9 cellular contexts compared by ENCODE assay signal in the genomic region with DNA sequence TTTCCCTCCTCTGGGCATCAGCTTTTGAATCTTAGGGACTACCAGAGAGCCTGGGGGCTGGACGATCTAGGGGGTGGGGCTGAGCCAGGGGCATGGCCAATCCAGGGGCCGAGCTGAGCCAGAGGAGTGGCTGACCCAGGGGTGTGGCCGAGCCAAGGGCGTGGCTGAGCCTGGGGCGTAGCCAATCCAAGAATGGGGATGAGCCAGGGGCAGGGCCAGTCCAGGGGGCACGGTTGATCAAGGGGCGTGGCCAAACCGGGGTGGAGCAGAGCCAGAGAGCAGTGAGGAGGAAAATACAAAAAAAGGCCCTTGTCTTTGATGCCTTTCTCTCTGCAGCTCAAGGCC.
DNase-seq lines count a peak whose midpoint lies in the region; ATAC-seq, FAIRE-seq and TF ChIP-seq lines count a peak whose summit lies in the region.
"Had no signal": no experiment of that assay in that cellular context is flagged by ENCODE, and none has a peak within 500 bp of the region (broad histone marks: within the 10 kb centered on the region; RNA-seq: fewer than 3 reads in every experiment).

No MANE protein-coding gene starts in this region.

- peak overlapping the region in 1 of 2 experiments; percentile 67; a peak in 1 of 4 replicates for H3K27ac ChIP-seq in SK-N-SH (ENCODE audit: low read depth in 2 of 2, low read length in 1 of 2)
- H3K27ac ChIP-seq in HepG2 (ENCODE audit: extremely low read length, insufficient read depth, low read length), result no peak overlapping the region
- H3K27ac ChIP-seq in mesenchymal stem cell (ENCODE audit: low read length, poor library complexity, severe bottlenecking), result no peak overlapping the region
- H3K27ac ChIP-seq: pancreas had no signal

- H2BK5ac ChIP-seq in mesenchymal stem cell (ENCODE audit: low read depth, low read length, poor library complexity, severe bottlenecking), result no peak overlapping the region

- no peak overlapping the region for H3K9ac ChIP-seq in SK-N-SH
- no peak overlapping the region for H3K9ac ChIP-seq in HepG2 (ENCODE audit: insufficient read depth, low read depth, low read length)
- no peak overlapping the region for H3K9ac ChIP-seq in mesenchymal stem cell (ENCODE audit: low read length)

- TF ChIP-seq CTCF in SK-N-SH (IDR thresholded peaks at IDR 0.05) (no peak), HepG2 (CRISPR knock-in tag; IDR thresholded peaks at IDR 0.05) (no peak)

- H3K4me1 ChIP-seq in SK-N-SH (ENCODE audit: control insufficient read depth in 1 of 2, insufficient read depth in 2 of 2, low read depth in 1 of 2, low read length in 1 of 2) (peaks cover 0 to 33% of the 10 kb centered on the region in 2 experiments; a peak in 1 of 4 replicates), HepG2 (ENCODE audit: insufficient read depth, low read length) (no peaks in the 10 kb centered on the region), mesenchymal stem cell (ENCODE audit: control insufficient read depth, insufficient read depth, low read depth, low read length) (peaks cover 9% of the 10 kb centered on the region)
- H3K4me1 ChIP-seq: pancreas had no signal

- no peak overlapping the region for H3K14ac ChIP-seq in mesenchymal stem cell (ENCODE audit: low read length in 2 of 2)

- intact Hi-C loops in HepG2 (cut with micrococcal nuclease; ENCODE audit: unreplicated experiment), result no loop called here

- no peak overlapping the region for H4K91ac ChIP-seq in mesenchymal stem cell (ENCODE audit: low read length)

- no peak overlapping the region for H3K4ac ChIP-seq in mesenchymal stem cell (ENCODE audit: low read depth in 1 of 2, low read length in 2 of 2)

- H3K23ac ChIP-seq in mesenchymal stem cell (ENCODE audit: low read length in 2 of 2), result no peak overlapping the region

- in situ Hi-C loops in Caki2 (cut with HindIII; ENCODE audit: low pct_unique_long_range_greater_than_20kb, low sequenced_read_pairs) (no loop called here), HepG2 (cut with HindIII; ENCODE audit: extremely low pct_ligation_motif_present, low pct_unique_long_range_greater_than_20kb) (loop anchor here (10.0 kb wide), 2 partner anchors 254 to 346 kb away; no protein-coding TSS in a partner anchor)

- no TSS peak for BruUV-seq in HepG2 (replicated peaks; lab: Mats Ljungman, UMichigan)

- H3K79me1 ChIP-seq in mesenchymal stem cell (replicated peaks; ENCODE audit: low read length, poor library complexity, severe bottlenecking), result no peaks in the 10 kb centered on the region

- DNase-seq in Caki2 (ENCODE audit: low read depth), result peak; percentile 86
- DNase-seq in SK-N-SH, result peak; percentile 70
- no peak for DNase-seq in HepG2 (ENCODE audit: low spot score)
- DNase-seq in mesenchymal stem cell, result no peak
- DNase-seq in activated gamma-delta T cell (lab: John Stamatoyannopoulos, UW), result no peak
- DNase-seq in activated effector memory CD4-positive, alpha-beta T cell treated with Interleukin-2 at 50 U/mL for 16 hours, result no peak

- H2BK120ac ChIP-seq in mesenchymal stem cell (ENCODE audit: low read depth, low read length), result no peak overlapping the region

- H3K4me2 ChIP-seq in SK-N-SH (no peak overlapping the region), HepG2 (ENCODE audit: low read depth, low read length) (no peak overlapping the region), mesenchymal stem cell (ENCODE audit: low read length, poor library complexity, severe bottlenecking) (no peak overlapping the region)

- H2BK12ac ChIP-seq in mesenchymal stem cell (ENCODE audit: low read length in 2 of 2), result no peak overlapping the region

- no peaks in the 10 kb centered on the region for H3F3A ChIP-seq in SK-N-SH (replicated peaks; ENCODE audit: insufficient read depth)

- H4K20me1 ChIP-seq in SK-N-SH (ENCODE audit: insufficient read depth) (no peaks in the 10 kb centered on the region), HepG2 (ENCODE audit: insufficient read depth, low read length) (no peaks in the 10 kb centered on the region)

- CTCF ChIA-PET in SK-N-SH (lab: Yijun Ruan, JAX), result interaction anchor here (0.8 to 4.6 kb wide), 3 partner anchors 107 to 256 kb away, joined by 4 to 32 read pairs (median 18); no protein-coding TSS in a partner anchor
- CTCF ChIA-PET in HepG2 (lab: Yijun Ruan, JAX; ENCODE audit: low intra/inter-chr PET ratio, low total read pairs), result no interaction called here

- FAIRE-seq in HepG2 (lab: Jason Lieb, UNC), result no peak
- FAIRE-seq: pancreas had no signal

- no peak for TF ChIP-seq POLR2A in HepG2 (IDR thresholded peaks at IDR 0.05; ENCODE audit: insufficient read depth in 1 of 2, low read depth in 2 of 2, low read length in 2 of 2)

- 43% methylated on average over 8 of the region's 8 CpGs for WGBS in SK-N-SH (ENCODE audit: low lambda C conversion rate)
- 1% methylated on average over 8 of the region's 8 CpGs for WGBS in HepG2 (ENCODE audit: low lambda C conversion rate)
- WGBS in mesenchymal stem cell, result 30% methylated on average over 8 of the region's 8 CpGs

- TF ChIP-seq EP300 in SK-N-SH (IDR thresholded peaks at IDR 0.05; ENCODE audit: borderline replicate concordance in 1 of 2, low read depth in 1 of 2, low read length in 1 of 2) (no peak), HepG2 (IDR thresholded peaks at IDR 0.05; ENCODE audit: low read depth in 2 of 2, low read length in 2 of 2) (no peak), HepG2 (CRISPR knock-in tag; IDR thresholded peaks at IDR 0.05; ENCODE audit: borderline replicate concordance) (no peak)

- POLR2A ChIA-PET in SK-N-SH (lab: Yijun Ruan, JAX) (no interaction called here), HepG2 (lab: Yijun Ruan, JAX) (no interaction called here)

- H3K4me3 ChIP-seq in SK-N-SH (ENCODE audit: low read depth in 2 of 2, low read length in 1 of 2) (no peak overlapping the region), HepG2 (replicated peaks in 1 of 3; ENCODE audit: insufficient read depth in 1 of 3, low read depth in 2 of 3, low read length in 3 of 3) (no peak overlapping the region), mesenchymal stem cell (ENCODE audit: insufficient read depth in 1 of 2, low read depth in 1 of 2, low read length in 2 of 2) (no peak overlapping the region)
- H3K4me3 ChIP-seq: pancreas had no signal

- H3K18ac ChIP-seq in mesenchymal stem cell (ENCODE audit: low read depth in 1 of 2, low read length in 2 of 2), result no peak overlapping the region

- no peaks in the 10 kb centered on the region for H3K27me3 ChIP-seq in SK-N-SH (ENCODE audit: insufficient read depth)
- H3K27me3 ChIP-seq in HepG2 (ENCODE audit: control insufficient read depth in 1 of 2, insufficient read depth in 2 of 2, low read length in 2 of 2), result no peaks in the 10 kb centered on the region; a peak in 2 of 5 replicates
- peaks cover 0 to 65% of the 10 kb centered on the region in 2 experiments for H3K27me3 ChIP-seq in mesenchymal stem cell (ENCODE audit: control insufficient read depth in 1 of 2, insufficient read depth in 1 of 2, low read length in 2 of 2)
- H3K27me3 ChIP-seq: pancreas had no signal

- ATAC-seq in GM21515 (IDR thresholded peaks at IDR 0.05; ENCODE audit: unreplicated experiment) (peak; percentile 49), HepG2 (peak; percentile 45), HG02852 (IDR thresholded peaks at IDR 0.05; ENCODE audit: unreplicated experiment) (no peak)
- ATAC-seq: pancreas had no signal

- H3K79me2 ChIP-seq in SK-N-SH (ENCODE audit: insufficient read depth) (no peaks in the 10 kb centered on the region), HepG2 (ENCODE audit: insufficient read depth, low read length) (no peaks in the 10 kb centered on the region)

- H2AK5ac ChIP-seq in mesenchymal stem cell (ENCODE audit: low read length, severe bottlenecking), result no peak overlapping the region

- no peaks in the 10 kb centered on the region for H3K36me3 ChIP-seq in SK-N-SH (replicated peaks in 1 of 2; ENCODE audit: control insufficient read depth in 1 of 2, insufficient read depth in 2 of 2, low read length in 1 of 2)
- no peaks in the 10 kb centered on the region for H3K36me3 ChIP-seq in HepG2 (replicated peaks in 1 of 2; ENCODE audit: control insufficient read depth in 1 of 2, insufficient read depth in 2 of 2, low read length in 2 of 2)
- no peaks in the 10 kb centered on the region for H3K36me3 ChIP-seq in mesenchymal stem cell (ENCODE audit: control insufficient read depth in 1 of 2, insufficient read depth in 2 of 2, low read depth in 1 of 2, low read length in 2 of 2)
- H3K36me3 ChIP-seq: pancreas had no signal

- H3K9me2 ChIP-seq in SK-N-SH, result no peaks in the 10 kb centered on the region

- H2AFZ ChIP-seq in SK-N-SH (ENCODE audit: low read depth), result no peak overlapping the region
- H2AFZ ChIP-seq in HepG2 (ENCODE audit: low read length), result no peak overlapping the region
- H2AFZ ChIP-seq in mesenchymal stem cell (ENCODE audit: low read depth, low read length), result no peak overlapping the region

- H3K9me3 ChIP-seq in SK-N-SH (no peaks in the 10 kb centered on the region), HepG2 (ENCODE audit: low read length) (no peaks in the 10 kb centered on the region), mesenchymal stem cell (ENCODE audit: control insufficient read depth, low read length) (no peaks in the 10 kb centered on the region)
- H3K9me3 ChIP-seq: pancreas had no signal

- no peak overlapping the region for H2BK15ac ChIP-seq in mesenchymal stem cell (ENCODE audit: low read depth, poor library complexity, severe bottlenecking)

- H4K8ac ChIP-seq in mesenchymal stem cell (ENCODE audit: low read length), result no peak overlapping the region

- TF ChIP-seq RAD21 in SK-N-SH (IDR thresholded peaks at IDR 0.05; ENCODE audit: low read length) (no peak), HepG2 (CRISPR knock-in tag; IDR thresholded peaks at IDR 0.05) (no peak)

TF ChIP-seq in HepG2, 621 proteins besides CTCF, POLR2A, EP300 and RAD21:
- TF ChIP-seq ZNF350 (CRISPR knock-in tag; IDR thresholded peaks at IDR 0.05; ENCODE audit: borderline replicate concordance, low read depth) (no peak), MAF1 (CRISPR knock-in tag; IDR thresholded peaks at IDR 0.05; ENCODE audit: borderline replicate concordance) (no peak), NFE2L1 (CRISPR knock-in tag; IDR thresholded peaks at IDR 0.05; ENCODE audit: borderline replicate concordance) (no peak), ZNF670 (CRISPR knock-in tag; IDR thresholded peaks at IDR 0.05; ENCODE audit: borderline replicate concordance) (no peak), HHEX (CRISPR knock-in tag; IDR thresholded peaks at IDR 0.05) (no peak)
- TF ChIP-seq, protein P1, sequence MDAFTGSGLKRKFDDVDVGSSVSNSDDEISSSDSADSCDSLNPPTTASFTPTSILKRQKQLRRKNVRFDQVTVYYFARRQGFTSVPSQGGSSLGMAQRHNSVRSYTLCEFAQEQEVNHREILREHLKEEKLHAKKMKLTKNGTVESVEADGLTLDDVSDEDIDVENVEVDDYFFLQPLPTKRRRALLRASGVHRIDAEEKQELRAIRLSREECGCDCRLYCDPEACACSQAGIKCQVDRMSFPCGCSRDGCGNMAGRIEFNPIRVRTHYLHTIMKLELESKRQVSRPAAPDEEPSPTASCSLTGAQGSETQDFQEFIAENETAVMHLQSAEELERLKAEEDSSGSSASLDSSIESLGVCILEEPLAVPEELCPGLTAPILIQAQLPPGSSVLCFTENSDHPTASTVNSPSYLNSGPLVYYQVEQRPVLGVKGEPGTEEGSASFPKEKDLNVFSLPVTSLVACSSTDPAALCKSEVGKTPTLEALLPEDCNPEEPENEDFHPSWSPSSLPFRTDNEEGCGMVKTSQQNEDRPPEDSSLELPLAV (CRISPR knock-in tag; conservative IDR thresholded peaks at IDR 0.05; ENCODE audit: low read depth), result no peak

Comparison
In these comparisons a context has a peak if more than half of its experiments do, and no peak if none do; other contexts are left out.
1. DNase-seq: peak in Caki2 (single experiment) and SK-N-SH (single experiment); none in HepG2 (single experiment), mesenchymal stem cell (single experiment), activated gamma-delta T cell (single experiment) and activated effector memory CD4-positive, alpha-beta T cell treated with Interleukin-2 at 50 U/mL for 16 hours (single experiment).